In the genomic region with DNA sequence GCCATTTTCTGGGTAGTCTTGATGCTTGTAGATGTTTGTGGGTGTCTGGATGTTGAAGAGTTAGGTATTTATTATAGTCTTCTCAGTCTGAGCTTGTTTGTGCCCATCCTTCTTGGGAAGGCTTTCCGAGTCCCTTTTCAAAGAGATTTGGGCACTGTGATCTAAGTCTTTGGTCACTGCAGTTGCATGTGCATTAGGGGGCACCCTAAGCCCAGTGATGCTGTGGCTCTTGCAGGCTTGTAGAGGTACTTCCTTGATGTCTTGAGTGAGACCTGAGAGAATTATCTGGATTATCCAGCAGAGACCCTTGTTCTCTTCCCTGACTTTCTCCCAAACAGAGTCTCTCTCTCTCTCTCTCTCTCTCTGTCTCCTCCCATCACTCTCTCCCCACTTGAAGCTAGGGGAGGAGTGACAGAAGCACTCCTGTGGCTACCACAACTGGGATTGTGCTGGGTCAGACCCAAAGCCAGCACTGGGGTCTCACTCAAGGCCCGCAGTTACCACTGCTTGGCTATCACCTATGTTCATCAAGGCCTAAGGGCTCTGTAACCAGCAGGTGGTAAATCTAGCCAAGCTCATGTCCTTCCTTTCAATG, we compare ENCODE assay signal across 8 cellular contexts.
DNase-seq lines count a peak whose midpoint lies in the region; ATAC-seq and TF ChIP-seq lines count a peak whose summit lies in the region.

No MANE protein-coding gene starts in this region.

- ATAC-seq in HG02885 (IDR thresholded peaks at IDR 0.05; ENCODE audit: poor library complexity, unreplicated experiment), result peak; percentile 87
- no peak for ATAC-seq in HG03457 (IDR thresholded peaks at IDR 0.05; ENCODE audit: unreplicated experiment)

- no peaks in the 10 kb centered on the region for H3K4me1 ChIP-seq in SK-N-SH (ENCODE audit: control insufficient read depth in 1 of 2, insufficient read depth in 2 of 2, low read depth in 1 of 2, low read length in 1 of 2)
- H3K4me1 ChIP-seq in esophagus squamous epithelium, result no peaks in the 10 kb centered on the region

- 63% methylated on average over 1 of the region's 2 CpGs for WGBS in SK-N-SH (ENCODE audit: low lambda C conversion rate)
- 86 to 95% methylated on average over 2 of the region's 2 CpGs for WGBS in esophagus squamous epithelium, 2 donors

- peaks cover 16% of the 10 kb centered on the region for H3K36me3 Mint-ChIP-seq in nephron progenitor cell (ENCODE audit: low read depth)

- intact Hi-C loops in esophagus squamous epithelium (cut with DNase I), result loop anchor here (5.0 to 10.0 kb wide), 2 partner anchors 349 to 392 kb away; no protein-coding TSS in a partner anchor

- TF ChIP-seq POLR2A in esophagus squamous epithelium (IDR thresholded peaks at IDR 0.05), result no peak

- no peak overlapping the region for H3K9ac ChIP-seq in SK-N-SH

- no peak overlapping the region for H3K27ac Mint-ChIP-seq in nephron progenitor cell

- H3K9me3 ChIP-seq in SK-N-SH (no peaks in the 10 kb centered on the region; the same call in 1 of the 2 replicates), esophagus squamous epithelium (no peaks in the 10 kb centered on the region)

- H2AFZ ChIP-seq in SK-N-SH (ENCODE audit: low read depth), result no peak overlapping the region

- peaks cover 7% of the 10 kb centered on the region for H3K4me1 Mint-ChIP-seq in nephron progenitor cell

- DNase-seq in SIG-M5 treated with dmso at 0.1 percent for 504 hours (lab: John Stamatoyannopoulos, UW; ENCODE audit: unreplicated experiment) (peak; percentile 29), SIG-M5 (lab: John Stamatoyannopoulos, UW) (no peak), SK-N-SH (no peak), esophagus squamous epithelium (lab: John Stamatoyannopoulos, UW) (no peak), nephron progenitor cell (peak; percentile 36), NCI-H748 treated with DMSO at 0.1 percent for 48 hours (lab: John Stamatoyannopoulos, UW) (no peak)

- H3K9me3 Mint-ChIP-seq in nephron progenitor cell, result peaks cover 48% of the 10 kb centered on the region

- H3K27me3 Mint-ChIP-seq in nephron progenitor cell (ENCODE audit: low read depth, poor library complexity), result peaks cover 4% of the 10 kb centered on the region

- H3K4me3 Mint-ChIP-seq in nephron progenitor cell, result no peak overlapping the region

- CTCF ChIA-PET in SK-N-SH (lab: Yijun Ruan, JAX), result interaction anchor here (0.8 to 2.0 kb wide), 8 partner anchors 31 to 437 kb away, joined by 3 to 7 read pairs (median 4); no protein-coding TSS in a partner anchor

- peak; percentile 81 for TF ChIP-seq RAD21 in SK-N-SH (IDR thresholded peaks at IDR 0.05; ENCODE audit: low read length)

- H3F3A ChIP-seq in SK-N-SH (replicated peaks; ENCODE audit: insufficient read depth), result no peaks in the 10 kb centered on the region

- H3K9me2 ChIP-seq in SK-N-SH, result no peaks in the 10 kb centered on the region

- H3K36me3 ChIP-seq in SK-N-SH (replicated peaks in 1 of 2; ENCODE audit: control insufficient read depth in 1 of 2, insufficient read depth in 2 of 2, low read length in 1 of 2) (no peaks in the 10 kb centered on the region), esophagus squamous epithelium (no peaks in the 10 kb centered on the region)

- H3K79me2 ChIP-seq in SK-N-SH (ENCODE audit: insufficient read depth), result no peaks in the 10 kb centered on the region

- no peak overlapping the region for H3K4me2 ChIP-seq in SK-N-SH

- H3K4me3 ChIP-seq in SK-N-SH (ENCODE audit: low read depth in 2 of 2, low read length in 1 of 2), result no peak overlapping the region
- no peak overlapping the region for H3K4me3 ChIP-seq in esophagus squamous epithelium

- H3K27ac ChIP-seq in SK-N-SH (ENCODE audit: low read depth in 2 of 2, low read length in 1 of 2) (no peak overlapping the region), esophagus squamous epithelium (no peak overlapping the region)

- H3K27me3 ChIP-seq in SK-N-SH (ENCODE audit: insufficient read depth), result no peaks in the 10 kb centered on the region
- no peaks in the 10 kb centered on the region for H3K27me3 ChIP-seq in esophagus squamous epithelium

- peak; percentile 71 for TF ChIP-seq CTCF in SK-N-SH (IDR thresholded peaks at IDR 0.05)
- TF ChIP-seq CTCF in esophagus squamous epithelium (IDR thresholded peaks at IDR 0.05), result peak in 5 of 6 experiments; percentile 25 to 74 (median 49)
- peak; percentile 42 for TF ChIP-seq CTCF in nephron progenitor cell (IDR thresholded peaks at IDR 0.05)

- H4K20me1 ChIP-seq in SK-N-SH (ENCODE audit: insufficient read depth), result no peaks in the 10 kb centered on the region

- POLR2A ChIA-PET in SK-N-SH (lab: Yijun Ruan, JAX), result interaction anchor here (1.6 kb wide), 1 partner anchor 250 kb away, joined by 4 read pairs; a partner anchor contains a TSS

- no peak for TF ChIP-seq EP300 in SK-N-SH (IDR thresholded peaks at IDR 0.05; ENCODE audit: borderline replicate concordance in 1 of 2, low read depth in 1 of 2, low read length in 1 of 2)

TF ChIP-seq in SK-N-SH, 30 proteins besides CTCF, POLR2A, EP300 and RAD21:
- TF ChIP-seq TEAD4 (IDR thresholded peaks at IDR 0.05; ENCODE audit: borderline replicate concordance, insufficient read depth) (no peak), SMC3 (IDR thresholded peaks at IDR 0.05; ENCODE audit: low read depth, low read length) (peak; percentile 75)
- TF ChIP-seq, protein P1, sequence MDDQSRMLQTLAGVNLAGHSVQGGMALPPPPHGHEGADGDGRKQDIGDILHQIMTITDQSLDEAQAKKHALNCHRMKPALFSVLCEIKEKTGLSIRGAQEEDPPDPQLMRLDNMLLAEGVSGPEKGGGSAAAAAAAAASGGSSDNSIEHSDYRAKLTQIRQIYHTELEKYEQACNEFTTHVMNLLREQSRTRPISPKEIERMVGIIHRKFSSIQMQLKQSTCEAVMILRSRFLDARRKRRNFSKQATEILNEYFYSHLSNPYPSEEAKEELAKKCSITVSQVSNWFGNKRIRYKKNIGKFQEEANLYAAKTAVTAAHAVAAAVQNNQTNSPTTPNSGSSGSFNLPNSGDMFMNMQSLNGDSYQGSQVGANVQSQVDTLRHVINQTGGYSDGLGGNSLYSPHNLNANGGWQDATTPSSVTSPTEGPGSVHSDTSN (IDR thresholded peaks at IDR 0.05), result no peak

Comparison
In these comparisons a context has a peak if more than half of its experiments do, and no peak if none do; other contexts are left out.
1. DNase-seq: peak in SIG-M5 treated with dmso at 0.1 percent for 504 hours (single experiment) and nephron progenitor cell (single experiment); none in SIG-M5 (single experiment), SK-N-SH (single experiment), esophagus squamous epithelium (single experiment) and NCI-H748 treated with DMSO at 0.1 percent for 48 hours (single experiment).
2. Peak in every context shown above with its lines, with median percentiles within 50 percentile points of each other: CTCF ChIP-seq.